In the genomic region with DNA sequence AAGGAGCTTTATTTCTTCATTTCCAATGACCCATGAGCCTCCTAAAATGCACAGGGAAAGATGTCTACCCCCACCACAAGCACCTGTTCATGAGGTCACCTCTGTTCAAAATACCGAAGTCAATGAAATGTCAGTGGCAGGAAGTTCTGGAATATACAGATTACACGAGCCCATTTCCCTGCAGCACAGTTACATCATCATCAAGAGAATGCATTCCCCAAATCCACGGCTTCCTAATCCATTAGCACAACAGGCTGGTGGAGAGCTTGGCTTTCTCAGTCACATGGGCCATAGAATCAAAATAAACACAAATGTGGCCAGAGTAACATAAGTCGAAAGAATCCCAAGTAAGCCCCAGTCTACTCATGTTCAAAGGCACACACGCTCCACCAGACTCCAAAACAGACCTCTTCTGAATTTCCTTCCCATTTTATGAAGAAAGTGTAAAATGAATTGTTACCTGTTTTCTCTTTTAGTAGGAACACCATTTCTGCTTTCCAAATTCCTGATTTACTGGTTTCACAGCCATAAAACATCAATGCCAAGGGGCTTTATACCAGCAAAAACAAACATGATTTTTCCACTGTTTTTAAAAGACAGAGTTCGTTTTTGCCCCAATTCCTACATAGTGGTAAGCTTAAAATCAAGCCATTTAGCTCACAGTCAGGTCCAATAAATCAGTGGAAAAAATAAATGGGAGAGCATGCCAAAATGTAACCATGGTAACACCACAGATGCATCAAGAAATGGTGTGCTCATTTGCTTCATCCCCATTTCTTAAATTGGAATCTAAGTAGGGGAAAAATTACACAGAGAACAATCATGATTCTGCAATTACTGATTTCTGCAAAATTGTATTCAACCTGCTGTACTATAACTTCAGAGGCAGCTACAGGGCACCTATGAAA, we compare ENCODE assay signal across 2 cellular contexts.
TF ChIP-seq lines count a peak whose summit lies in the region.

No MANE protein-coding gene starts in this region.

TF ChIP-seq in HepG2, 621 proteins besides CTCF, POLR2A, EP300 and RAD21:
- TF ChIP-seq ZNF598 (CRISPR knock-in tag; IDR thresholded peaks at IDR 0.05; ENCODE audit: borderline replicate concordance) (no peak), ATF1 (CRISPR knock-in tag; IDR thresholded peaks at IDR 0.05) (no peak), RFX1 (IDR thresholded peaks at IDR 0.05) (peak; percentile 24; the same call in 1 of the 2 replicates)

TF ChIP-seq in K562, 482 proteins besides CTCF, POLR2A, EP300 and RAD21 (continues in another document):
- TF ChIP-seq, protein P1, sequence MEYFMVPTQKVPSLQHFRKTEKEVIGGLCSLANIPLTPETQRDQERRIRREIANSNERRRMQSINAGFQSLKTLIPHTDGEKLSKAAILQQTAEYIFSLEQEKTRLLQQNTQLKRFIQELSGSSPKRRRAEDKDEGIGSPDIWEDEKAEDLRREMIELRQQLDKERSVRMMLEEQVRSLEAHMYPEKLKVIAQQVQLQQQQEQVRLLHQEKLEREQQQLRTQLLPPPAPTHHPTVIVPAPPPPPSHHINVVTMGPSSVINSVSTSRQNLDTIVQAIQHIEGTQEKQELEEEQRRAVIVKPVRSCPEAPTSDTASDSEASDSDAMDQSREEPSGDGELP (CRISPR knock-in tag; IDR thresholded peaks at IDR 0.05; ENCODE audit: borderline replicate concordance), result no peak
- TF ChIP-seq, protein P2, sequence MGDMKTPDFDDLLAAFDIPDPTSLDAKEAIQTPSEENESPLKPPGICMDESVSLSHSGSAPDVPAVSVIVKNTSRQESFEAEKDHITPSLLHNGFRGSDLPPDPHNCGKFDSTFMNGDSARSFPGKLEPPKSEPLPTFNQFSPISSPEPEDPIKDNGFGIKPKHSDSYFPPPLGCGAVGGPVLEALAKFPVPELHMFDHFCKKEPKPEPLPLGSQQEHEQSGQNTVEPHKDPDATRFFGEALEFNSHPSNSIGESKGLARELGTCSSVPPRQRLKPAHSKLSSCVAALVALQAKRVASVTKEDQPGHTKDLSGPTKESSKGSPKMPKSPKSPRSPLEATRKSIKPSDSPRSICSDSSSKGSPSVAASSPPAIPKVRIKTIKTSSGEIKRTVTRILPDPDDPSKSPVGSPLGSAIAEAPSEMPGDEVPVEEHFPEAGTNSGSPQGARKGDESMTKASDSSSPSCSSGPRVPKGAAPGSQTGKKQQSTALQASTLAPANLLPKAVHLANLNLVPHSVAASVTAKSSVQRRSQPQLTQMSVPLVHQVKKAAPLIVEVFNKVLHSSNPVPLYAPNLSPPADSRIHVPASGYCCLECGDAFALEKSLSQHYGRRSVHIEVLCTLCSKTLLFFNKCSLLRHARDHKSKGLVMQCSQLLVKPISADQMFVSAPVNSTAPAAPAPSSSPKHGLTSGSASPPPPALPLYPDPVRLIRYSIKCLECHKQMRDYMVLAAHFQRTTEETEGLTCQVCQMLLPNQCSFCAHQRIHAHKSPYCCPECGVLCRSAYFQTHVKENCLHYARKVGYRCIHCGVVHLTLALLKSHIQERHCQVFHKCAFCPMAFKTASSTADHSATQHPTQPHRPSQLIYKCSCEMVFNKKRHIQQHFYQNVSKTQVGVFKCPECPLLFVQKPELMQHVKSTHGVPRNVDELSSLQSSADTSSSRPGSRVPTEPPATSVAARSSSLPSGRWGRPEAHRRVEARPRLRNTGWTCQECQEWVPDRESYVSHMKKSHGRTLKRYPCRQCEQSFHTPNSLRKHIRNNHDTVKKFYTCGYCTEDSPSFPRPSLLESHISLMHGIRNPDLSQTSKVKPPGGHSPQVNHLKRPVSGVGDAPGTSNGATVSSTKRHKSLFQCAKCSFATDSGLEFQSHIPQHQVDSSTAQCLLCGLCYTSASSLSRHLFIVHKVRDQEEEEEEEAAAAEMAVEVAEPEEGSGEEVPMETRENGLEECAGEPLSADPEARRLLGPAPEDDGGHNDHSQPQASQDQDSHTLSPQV (IDR thresholded peaks at IDR 0.05), result peak; percentile 60; the same call in 1 of the 2 replicates
- TF ChIP-seq SETDB1 (IDR thresholded peaks at IDR 0.05; ENCODE audit: low read length) (no peak), KLF6 (CRISPR knock-in tag; IDR thresholded peaks at IDR 0.05; ENCODE audit: borderline replicate concordance) (no peak), BMI1 (IDR thresholded peaks at IDR 0.05; ENCODE audit: low read length) (no peak), ZNF134 (CRISPR knock-in tag; conservative IDR thresholded peaks at IDR 0.05) (no peak), KDM1A (IDR thresholded peaks at IDR 0.05) (no peak), GABPA (tag; conservative IDR thresholded peaks at IDR 0.05; ENCODE audit: low read depth) (peak; percentile 54; the same call in 1 of the 2 replicates), CAMTA2 (CRISPR knock-in tag; conservative IDR thresholded peaks at IDR 0.05) (no peak), STAG1 (CRISPR knock-in tag; IDR thresholded peaks at IDR 0.05; ENCODE audit: borderline replicate concordance) (no peak), CEBPG (CRISPR knock-in tag; IDR thresholded peaks at IDR 0.05) (peak; percentile 48; the same call in 1 of the 2 replicates), CEBPG (tag; conservative IDR thresholded peaks at IDR 0.05 in 1 of 2, IDR thresholded peaks at IDR 0.05 in 1 of 2) (peak in 1 of 2 experiments; percentile 71; a peak in 2 of 4 replicates), L3MBTL2 (IDR thresholded peaks at IDR 0.05) (no peak), HMG20B (CRISPR knock-in tag; IDR thresholded peaks at IDR 0.05) (no peak), POLR2AphosphoS5 (IDR thresholded peaks at IDR 0.05; ENCODE audit: control insufficient read depth, insufficient read depth, low read depth, low read length) (no peak), SIN3B (IDR thresholded peaks at IDR 0.05; ENCODE audit: low read depth) (no peak), BCOR (IDR thresholded peaks at IDR 0.05) (no peak), PCBP2 (IDR thresholded peaks at IDR 0.05; ENCODE audit: low read depth, low read length, poor library complexity, severe bottlenecking) (no peak), SMARCA4 (IDR thresholded peaks at IDR 0.05) (0 out of 2 replicates have a peak, but pooled peaks have one; percentile 14), CEBPB (tag; IDR thresholded peaks at IDR 0.05) (0 out of 2 replicates have a peak, but pooled peaks have one; percentile 12), ZNF75A (CRISPR knock-in tag; IDR thresholded peaks at IDR 0.05) (no peak), RBM25 (IDR thresholded peaks at IDR 0.05; ENCODE audit: low read depth, low read length, severe bottlenecking) (no peak), ZZZ3 (IDR thresholded peaks at IDR 0.05) (no peak), ZFX (CRISPR knock-in tag; IDR thresholded peaks at IDR 0.05) (no peak), ZNF384 (IDR thresholded peaks at IDR 0.05; ENCODE audit: low read depth, low read length) (no peak), SMAD2 (IDR thresholded peaks at IDR 0.05; ENCODE audit: low read depth, low read length) (no peak), TAL1 (IDR thresholded peaks at IDR 0.05) (no peak), CBX3 (IDR thresholded peaks at IDR 0.05; ENCODE audit: borderline replicate concordance in 1 of 2, low read length in 2 of 2) (no peak), DACH1 (IDR thresholded peaks at IDR 0.05; ENCODE audit: partially characterized antibody) (no peak), BDP1 (IDR thresholded peaks at IDR 0.05; ENCODE audit: insufficient read depth, insufficient read length) (no peak), EP400 (IDR thresholded peaks at IDR 0.05) (peak; percentile 26; the same call in 1 of the 2 replicates), BRD9 (IDR thresholded peaks at IDR 0.05; ENCODE audit: low read depth, partially characterized antibody) (no peak)
- TF ChIP-seq, protein P3, sequence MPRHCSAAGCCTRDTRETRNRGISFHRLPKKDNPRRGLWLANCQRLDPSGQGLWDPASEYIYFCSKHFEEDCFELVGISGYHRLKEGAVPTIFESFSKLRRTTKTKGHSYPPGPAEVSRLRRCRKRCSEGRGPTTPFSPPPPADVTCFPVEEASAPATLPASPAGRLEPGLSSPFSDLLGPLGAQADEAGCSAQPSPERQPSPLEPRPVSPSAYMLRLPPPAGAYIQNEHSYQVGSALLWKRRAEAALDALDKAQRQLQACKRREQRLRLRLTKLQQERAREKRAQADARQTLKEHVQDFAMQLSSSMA (CRISPR knock-in tag; IDR thresholded peaks at IDR 0.05), result no peak
- TF ChIP-seq, protein P4, sequence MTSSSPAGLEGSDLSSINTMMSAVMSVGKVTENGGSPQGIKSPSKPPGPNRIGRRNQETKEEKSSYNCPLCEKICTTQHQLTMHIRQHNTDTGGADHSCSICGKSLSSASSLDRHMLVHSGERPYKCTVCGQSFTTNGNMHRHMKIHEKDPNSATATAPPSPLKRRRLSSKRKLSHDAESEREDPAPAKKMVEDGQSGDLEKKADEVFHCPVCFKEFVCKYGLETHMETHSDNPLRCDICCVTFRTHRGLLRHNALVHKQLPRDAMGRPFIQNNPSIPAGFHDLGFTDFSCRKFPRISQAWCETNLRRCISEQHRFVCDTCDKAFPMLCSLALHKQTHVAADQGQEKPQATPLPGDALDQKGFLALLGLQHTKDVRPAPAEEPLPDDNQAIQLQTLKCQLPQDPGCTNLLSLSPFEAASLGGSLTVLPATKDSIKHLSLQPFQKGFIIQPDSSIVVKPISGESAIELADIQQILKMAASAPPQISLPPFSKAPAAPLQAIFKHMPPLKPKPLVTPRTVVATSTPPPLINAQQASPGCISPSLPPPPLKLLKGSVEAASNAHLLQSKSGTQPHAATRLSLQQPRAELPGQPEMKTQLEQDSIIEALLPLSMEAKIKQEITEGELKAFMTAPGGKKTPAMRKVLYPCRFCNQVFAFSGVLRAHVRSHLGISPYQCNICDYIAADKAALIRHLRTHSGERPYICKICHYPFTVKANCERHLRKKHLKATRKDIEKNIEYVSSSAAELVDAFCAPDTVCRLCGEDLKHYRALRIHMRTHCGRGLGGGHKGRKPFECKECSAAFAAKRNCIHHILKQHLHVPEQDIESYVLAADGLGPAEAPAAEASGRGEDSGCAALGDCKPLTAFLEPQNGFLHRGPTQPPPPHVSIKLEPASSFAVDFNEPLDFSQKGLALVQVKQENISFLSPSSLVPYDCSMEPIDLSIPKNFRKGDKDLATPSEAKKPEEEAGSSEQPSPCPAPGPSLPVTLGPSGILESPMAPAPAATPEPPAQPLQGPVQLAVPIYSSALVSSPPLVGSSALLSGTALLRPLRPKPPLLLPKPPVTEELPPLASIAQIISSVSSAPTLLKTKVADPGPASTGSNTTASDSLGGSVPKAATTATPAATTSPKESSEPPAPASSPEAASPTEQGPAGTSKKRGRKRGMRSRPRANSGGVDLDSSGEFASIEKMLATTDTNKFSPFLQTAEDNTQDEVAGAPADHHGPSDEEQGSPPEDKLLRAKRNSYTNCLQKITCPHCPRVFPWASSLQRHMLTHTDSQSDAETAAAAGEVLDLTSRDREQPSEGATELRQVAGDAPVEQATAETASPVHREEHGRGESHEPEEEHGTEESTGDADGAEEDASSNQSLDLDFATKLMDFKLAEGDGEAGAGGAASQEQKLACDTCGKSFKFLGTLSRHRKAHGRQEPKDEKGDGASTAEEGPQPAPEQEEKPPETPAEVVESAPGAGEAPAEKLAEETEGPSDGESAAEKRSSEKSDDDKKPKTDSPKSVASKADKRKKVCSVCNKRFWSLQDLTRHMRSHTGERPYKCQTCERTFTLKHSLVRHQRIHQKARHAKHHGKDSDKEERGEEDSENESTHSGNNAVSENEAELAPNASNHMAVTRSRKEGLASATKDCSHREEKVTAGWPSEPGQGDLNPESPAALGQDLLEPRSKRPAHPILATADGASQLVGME (CRISPR knock-in tag; IDR thresholded peaks at IDR 0.05), result no peak
- TF ChIP-seq, protein P5, sequence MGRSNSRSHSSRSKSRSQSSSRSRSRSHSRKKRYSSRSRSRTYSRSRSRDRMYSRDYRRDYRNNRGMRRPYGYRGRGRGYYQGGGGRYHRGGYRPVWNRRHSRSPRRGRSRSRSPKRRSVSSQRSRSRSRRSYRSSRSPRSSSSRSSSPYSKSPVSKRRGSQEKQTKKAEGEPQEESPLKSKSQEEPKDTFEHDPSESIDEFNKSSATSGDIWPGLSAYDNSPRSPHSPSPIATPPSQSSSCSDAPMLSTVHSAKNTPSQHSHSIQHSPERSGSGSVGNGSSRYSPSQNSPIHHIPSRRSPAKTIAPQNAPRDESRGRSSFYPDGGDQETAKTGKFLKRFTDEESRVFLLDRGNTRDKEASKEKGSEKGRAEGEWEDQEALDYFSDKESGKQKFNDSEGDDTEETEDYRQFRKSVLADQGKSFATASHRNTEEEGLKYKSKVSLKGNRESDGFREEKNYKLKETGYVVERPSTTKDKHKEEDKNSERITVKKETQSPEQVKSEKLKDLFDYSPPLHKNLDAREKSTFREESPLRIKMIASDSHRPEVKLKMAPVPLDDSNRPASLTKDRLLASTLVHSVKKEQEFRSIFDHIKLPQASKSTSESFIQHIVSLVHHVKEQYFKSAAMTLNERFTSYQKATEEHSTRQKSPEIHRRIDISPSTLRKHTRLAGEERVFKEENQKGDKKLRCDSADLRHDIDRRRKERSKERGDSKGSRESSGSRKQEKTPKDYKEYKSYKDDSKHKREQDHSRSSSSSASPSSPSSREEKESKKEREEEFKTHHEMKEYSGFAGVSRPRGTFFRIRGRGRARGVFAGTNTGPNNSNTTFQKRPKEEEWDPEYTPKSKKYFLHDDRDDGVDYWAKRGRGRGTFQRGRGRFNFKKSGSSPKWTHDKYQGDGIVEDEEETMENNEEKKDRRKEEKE (IDR thresholded peaks at IDR 0.05; ENCODE audit: borderline replicate concordance in 1 of 2, control insufficient read depth in 1 of 2, low read depth in 2 of 2, low read length in 1 of 2), result no peak
- TF ChIP-seq, protein P6, sequence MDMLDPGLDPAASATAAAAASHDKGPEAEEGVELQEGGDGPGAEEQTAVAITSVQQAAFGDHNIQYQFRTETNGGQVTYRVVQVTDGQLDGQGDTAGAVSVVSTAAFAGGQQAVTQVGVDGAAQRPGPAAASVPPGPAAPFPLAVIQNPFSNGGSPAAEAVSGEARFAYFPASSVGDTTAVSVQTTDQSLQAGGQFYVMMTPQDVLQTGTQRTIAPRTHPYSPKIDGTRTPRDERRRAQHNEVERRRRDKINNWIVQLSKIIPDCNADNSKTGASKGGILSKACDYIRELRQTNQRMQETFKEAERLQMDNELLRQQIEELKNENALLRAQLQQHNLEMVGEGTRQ (CRISPR knock-in tag; IDR thresholded peaks at IDR 0.05), result no peak
- TF ChIP-seq, protein P7, sequence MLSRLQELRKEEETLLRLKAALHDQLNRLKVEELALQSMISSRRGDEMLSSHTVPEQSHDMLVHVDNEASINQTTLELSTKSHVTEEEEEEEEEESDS (CRISPR knock-in tag; IDR thresholded peaks at IDR 0.05), result no peak
- TF ChIP-seq, protein P8, sequence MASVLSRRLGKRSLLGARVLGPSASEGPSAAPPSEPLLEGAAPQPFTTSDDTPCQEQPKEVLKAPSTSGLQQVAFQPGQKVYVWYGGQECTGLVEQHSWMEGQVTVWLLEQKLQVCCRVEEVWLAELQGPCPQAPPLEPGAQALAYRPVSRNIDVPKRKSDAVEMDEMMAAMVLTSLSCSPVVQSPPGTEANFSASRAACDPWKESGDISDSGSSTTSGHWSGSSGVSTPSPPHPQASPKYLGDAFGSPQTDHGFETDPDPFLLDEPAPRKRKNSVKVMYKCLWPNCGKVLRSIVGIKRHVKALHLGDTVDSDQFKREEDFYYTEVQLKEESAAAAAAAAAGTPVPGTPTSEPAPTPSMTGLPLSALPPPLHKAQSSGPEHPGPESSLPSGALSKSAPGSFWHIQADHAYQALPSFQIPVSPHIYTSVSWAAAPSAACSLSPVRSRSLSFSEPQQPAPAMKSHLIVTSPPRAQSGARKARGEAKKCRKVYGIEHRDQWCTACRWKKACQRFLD (CRISPR knock-in tag; IDR thresholded peaks at IDR 0.05), result no peak
- TF ChIP-seq, protein P9, sequence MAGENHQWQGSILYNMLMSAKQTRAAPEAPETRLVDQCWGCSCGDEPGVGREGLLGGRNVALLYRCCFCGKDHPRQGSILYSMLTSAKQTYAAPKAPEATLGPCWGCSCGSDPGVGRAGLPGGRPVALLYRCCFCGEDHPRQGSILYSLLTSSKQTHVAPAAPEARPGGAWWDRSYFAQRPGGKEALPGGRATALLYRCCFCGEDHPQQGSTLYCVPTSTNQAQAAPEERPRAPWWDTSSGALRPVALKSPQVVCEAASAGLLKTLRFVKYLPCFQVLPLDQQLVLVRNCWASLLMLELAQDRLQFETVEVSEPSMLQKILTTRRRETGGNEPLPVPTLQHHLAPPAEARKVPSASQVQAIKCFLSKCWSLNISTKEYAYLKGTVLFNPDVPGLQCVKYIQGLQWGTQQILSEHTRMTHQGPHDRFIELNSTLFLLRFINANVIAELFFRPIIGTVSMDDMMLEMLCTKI (IDR thresholded peaks at IDR 0.05; ENCODE audit: partially characterized antibody), result no peak
